In the genomic region with DNA sequence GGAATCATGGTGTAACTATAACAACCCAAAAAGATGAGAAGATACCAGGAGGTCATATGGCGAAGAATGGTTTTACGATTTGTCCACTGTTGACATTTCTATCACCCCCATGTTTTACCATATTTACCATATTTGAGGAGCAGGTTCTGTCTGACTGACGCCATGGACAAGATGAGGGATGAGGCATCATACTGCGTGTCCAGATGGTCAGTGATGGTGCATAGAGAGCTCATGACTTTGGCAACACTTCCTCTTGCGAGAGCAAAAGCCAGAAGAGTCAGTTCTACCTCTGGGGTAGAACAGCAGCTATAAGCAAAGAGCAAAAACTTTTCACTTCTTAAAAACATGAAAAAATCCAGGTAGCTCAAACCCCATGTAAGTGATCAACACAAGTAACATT, we compare ENCODE assay signal across 1 cellular context.
TF ChIP-seq lines count a peak whose summit lies in the region.

No MANE protein-coding gene starts in this region.

TF ChIP-seq in HepG2, 621 proteins besides CTCF, POLR2A, EP300 and RAD21:
- TF ChIP-seq IKZF4 (CRISPR knock-in tag; IDR thresholded peaks at IDR 0.05; ENCODE audit: borderline replicate concordance, low read depth, not compliant biosample characterization): no peak
